In the genomic region with DNA sequence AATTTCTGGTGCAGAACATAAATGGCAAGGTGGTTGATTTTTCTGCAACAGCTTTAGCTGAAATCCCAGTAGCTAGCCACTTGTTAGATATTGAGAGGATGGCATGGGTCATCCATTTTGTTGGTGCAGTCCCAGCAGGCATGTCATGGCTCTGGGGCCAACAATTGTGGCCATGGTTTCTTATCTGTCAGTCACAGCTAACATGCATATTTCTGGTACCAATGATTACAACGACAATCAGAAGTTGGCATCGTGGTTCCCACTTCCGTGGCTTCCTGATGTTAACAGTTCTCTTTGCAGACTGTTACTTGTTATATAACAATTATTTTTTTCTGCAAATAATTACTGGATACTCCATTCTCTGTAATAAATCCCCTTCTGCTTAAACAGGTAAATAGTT, we compare ENCODE assay signal across 26 cellular contexts. TPM values are rescaled to one million over a fixed set of nuclear protein-coding genes. Genes with fewer than 3 reads are reported as not detected.
"Had no signal": no experiment of that assay in that cellular context is flagged by ENCODE, and none has a peak within 500 bp of the region (broad histone marks: within the 10 kb centered on the region; RNA-seq: fewer than 3 reads in every experiment).

No MANE protein-coding gene starts in this region.

- H3K4me3 Mint-ChIP-seq: activated B cell treated with CpG ODN at 0.5 μM for 24 hours; activated CD4-positive, alpha-beta T cell treated with anti-CD3 and anti-CD28 coated beads, Interleukin-2, amount 10 ng/mL, durations not matched to agents 24 days and 14 days; activated naive CD8-positive, alpha-beta T cell; activated T-cell treated with anti-CD3 and anti-CD28 coated beads, Interleukin-2, amount 50 U/mL, for 4 hours; brain; T-helper 1 cell treated with Interleukin-12 subunit alpha and Interleukin-12 subunit beta and Interleukin-4 antibody, amounts not matched to agents 30 μg/mL and 1 μg/mL, for 36 hours had no signal

- H3K27ac Mint-ChIP-seq: activated B cell treated with CpG ODN at 0.5 μM for 24 hours; activated CD4-positive, alpha-beta T cell treated with anti-CD3 and anti-CD28 coated beads, Interleukin-2, amount 10 ng/mL, durations not matched to agents 24 days and 14 days; activated naive CD8-positive, alpha-beta T cell; brain; T-helper 1 cell treated with Interleukin-12 subunit alpha and Interleukin-12 subunit beta and Interleukin-4 antibody, amounts not matched to agents 30 μg/mL and 1 μg/mL, for 36 hours had no signal

- DNase-seq: activated B cell treated with CpG ODN at 0.5 μM for 24 hours; activated CD4-positive, alpha-beta T cell treated with anti-CD3 and anti-CD28 coated beads for 1 hour; activated CD4-positive, alpha-beta T cell treated with anti-CD3 and anti-CD28 coated beads, Interleukin-2, amount 10 ng/mL, durations not matched to agents 24 days and 14 days; activated CD4-positive, alpha-beta T cell treated with anti-CD3 and anti-CD28 coated beads, Interleukin-2, amount 50 U/mL, for 48 hours; activated effector memory CD4-positive, alpha-beta T cell treated with anti-CD3 and anti-CD28 coated beads, Interleukin-2, amount 50 U/mL, for 16 hours; activated naive CD4-positive, alpha-beta T cell treated with Interleukin-2 at 50 U/mL for 16 hours; activated T-cell treated with anti-CD3 and anti-CD28 coated beads, Interleukin-2, amount 50 U/mL, for 4 hours; amygdala; KBM-7; NCI-H1092; NCI-H1417; NCI-H1694; NCI-H2029; NCI-H2107; NCI-H2171 treated with DMSO at 0.1 percent for 48 hours; NCI-H226; NCI-H526 treated with DMSO at 0.1 percent for 48 hours; NCI-H82; RPMI8226; SK-N-SH; T-helper 9 cell had no signal

- H3K4me1 Mint-ChIP-seq: activated B cell treated with CpG ODN at 0.5 μM for 24 hours; activated CD4-positive, alpha-beta T cell treated with anti-CD3 and anti-CD28 coated beads, Interleukin-2, amount 10 ng/mL, durations not matched to agents 24 days and 14 days; brain had no signal

- H3K27me3 Mint-ChIP-seq: activated CD4-positive, alpha-beta T cell treated with anti-CD3 and anti-CD28 coated beads, Interleukin-2, amount 10 ng/mL, durations not matched to agents 24 days and 14 days had no signal

- H3K9me3 Mint-ChIP-seq: activated B cell treated with CpG ODN at 0.5 μM for 24 hours; activated CD4-positive, alpha-beta T cell treated with anti-CD3 and anti-CD28 coated beads, Interleukin-2, amount 10 ng/mL, durations not matched to agents 24 days and 14 days; activated T-cell treated with anti-CD3 and anti-CD28 coated beads, Interleukin-2, amount 50 U/mL, for 4 hours; brain; T-helper 1 cell treated with Interleukin-12 subunit alpha and Interleukin-12 subunit beta and Interleukin-4 antibody, amounts not matched to agents 30 μg/mL and 1 μg/mL, for 36 hours had no signal

- ATAC-seq: activated T-cell treated with anti-CD3 and anti-CD28 coated beads, Interleukin-2, amount 50 U/mL, for 4 hours; Panc1; Right ventricle myocardium inferior had no signal

- H3K36me3 Mint-ChIP-seq: activated naive CD8-positive, alpha-beta T cell; brain had no signal

RNA-seq across cellular contexts. Expression of gene PRKG2, which starts 42.8 kb away (rescaled TPM):
- polyA plus RNA-seq: SK-N-SH had no signal
